ENCODE assay signal across 9 cellular contexts in the genomic region with DNA sequence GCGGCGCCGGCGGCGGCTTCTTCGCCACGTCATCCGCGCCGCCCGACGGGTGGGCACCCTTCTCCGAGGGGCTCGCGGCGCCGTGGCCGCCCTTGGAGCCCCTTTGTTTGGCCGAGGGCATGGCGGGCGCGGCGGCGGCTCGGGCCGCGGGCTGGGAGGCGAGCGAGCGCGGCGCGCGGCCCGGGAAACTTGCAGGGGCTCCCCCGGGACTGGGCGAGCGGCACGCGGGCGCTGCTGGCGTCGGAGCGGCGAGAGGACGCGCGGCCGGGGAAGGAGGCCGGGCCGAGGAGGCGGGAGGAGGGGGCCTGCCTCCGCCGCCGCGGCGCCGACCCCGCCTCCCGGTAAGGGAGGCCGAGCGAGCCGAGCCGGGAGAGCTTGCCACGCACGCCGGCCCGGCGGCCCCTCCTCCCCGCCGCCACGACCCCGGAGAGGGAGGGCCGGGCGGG. TPM values are rescaled to one million over a fixed set of nuclear protein-coding genes. Genes with fewer than 3 reads are reported as not detected.
DNase-seq lines count a peak whose midpoint lies in the region; ATAC-seq, FAIRE-seq and TF ChIP-seq lines count a peak whose summit lies in the region.
"Had no signal": no experiment of that assay in that cellular context is flagged by ENCODE, and none has a peak within 500 bp of the region (broad histone marks: within the 10 kb centered on the region; RNA-seq: fewer than 3 reads in every experiment).

A gene with protein sequence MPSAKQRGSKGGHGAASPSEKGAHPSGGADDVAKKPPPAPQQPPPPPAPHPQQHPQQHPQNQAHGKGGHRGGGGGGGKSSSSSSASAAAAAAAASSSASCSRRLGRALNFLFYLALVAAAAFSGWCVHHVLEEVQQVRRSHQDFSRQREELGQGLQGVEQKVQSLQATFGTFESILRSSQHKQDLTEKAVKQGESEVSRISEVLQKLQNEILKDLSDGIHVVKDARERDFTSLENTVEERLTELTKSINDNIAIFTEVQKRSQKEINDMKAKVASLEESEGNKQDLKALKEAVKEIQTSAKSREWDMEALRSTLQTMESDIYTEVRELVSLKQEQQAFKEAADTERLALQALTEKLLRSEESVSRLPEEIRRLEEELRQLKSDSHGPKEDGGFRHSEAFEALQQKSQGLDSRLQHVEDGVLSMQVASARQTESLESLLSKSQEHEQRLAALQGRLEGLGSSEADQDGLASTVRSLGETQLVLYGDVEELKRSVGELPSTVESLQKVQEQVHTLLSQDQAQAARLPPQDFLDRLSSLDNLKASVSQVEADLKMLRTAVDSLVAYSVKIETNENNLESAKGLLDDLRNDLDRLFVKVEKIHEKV (minus strand): TSS at position 290 of the 446 bp plus-strand sequence. CDS start 169 bp downstream, at position 121.

- H3K9me3 Mint-ChIP-seq in activated naive CD4-positive, alpha-beta T cell treated with anti-CD3 and anti-CD28 coated beads for 36 hours, result no peaks in the 10 kb centered on the region
- no peaks in the 10 kb centered on the region for H3K9me3 Mint-ChIP-seq in neural crest cell
- H3K9me3 Mint-ChIP-seq in type B pancreatic cell, result no peaks in the 10 kb centered on the region

- H3K36me3 Mint-ChIP-seq in activated naive CD4-positive, alpha-beta T cell treated with anti-CD3 and anti-CD28 coated beads for 36 hours (ENCODE audit: low read depth), result peaks cover 7% of the 10 kb centered on the region
- H3K36me3 Mint-ChIP-seq in neural crest cell (ENCODE audit: low read depth) (peaks cover 5% of the 10 kb centered on the region), type B pancreatic cell (peaks cover 17% of the 10 kb centered on the region)

- peak; percentile 65 for TF ChIP-seq POLR2A in GM19193 (IDR thresholded peaks at IDR 0.05; ENCODE audit: extremely low read depth, insufficient read depth, insufficient read length)
- TF ChIP-seq POLR2A in Peyer's patch (IDR thresholded peaks at IDR 0.05), result peak in 1 of 2 donors; percentile 50

- H3K36me3 ChIP-seq in BJ (ENCODE audit: control insufficient read depth, insufficient read depth, low read length), result peaks cover 1% of the 10 kb centered on the region; the same call in 1 of the 2 replicates
- no peaks in the 10 kb centered on the region for H3K36me3 ChIP-seq in Peyer's patch

- intact Hi-C loops in activated naive CD4-positive, alpha-beta T cell treated with anti-CD3 and anti-CD28 coated beads for 36 hours (cut with micrococcal nuclease), result loop anchor here (1.0 to 10.0 kb wide), 9 partner anchors 20 to 1077 kb away; a partner anchor contains a TSS

- peaks cover 0 to 3% (median 0%) of the 10 kb centered on the region in 4 donors for H3K9me3 ChIP-seq in Peyer's patch

- CTCF ChIA-PET in BJ (lab: Yijun Ruan, JAX), result no interaction called here
- CTCF ChIA-PET in activated naive CD4-positive, alpha-beta T cell treated with anti-CD3 and anti-CD28 coated beads for 36 hours (lab: Charles Lee), result interaction anchor here (1.8 to 2.2 kb wide), 2 partner anchors 21 to 35 kb away, joined by 5 to 10 read pairs; no protein-coding TSS in a partner anchor

- no peaks in the 10 kb centered on the region for H3K27me3 Mint-ChIP-seq in activated naive CD4-positive, alpha-beta T cell treated with anti-CD3 and anti-CD28 coated beads for 36 hours (ENCODE audit: low read depth)
- no peaks in the 10 kb centered on the region for H3K27me3 Mint-ChIP-seq in neural crest cell (ENCODE audit: low read depth)
- H3K27me3 Mint-ChIP-seq in type B pancreatic cell, result no peaks in the 10 kb centered on the region

- no peak for FAIRE-seq in frontal cortex (lab: Jason Lieb, UNC)
- FAIRE-seq: TTC549 had no signal

- TF ChIP-seq CTCF in BJ (IDR thresholded peaks at IDR 0.05; ENCODE audit: insufficient read depth, low read depth, low read length), result no peak
- no peak for TF ChIP-seq CTCF in Peyer's patch (IDR thresholded peaks at IDR 0.05)
- no peak for TF ChIP-seq CTCF in neural crest cell (conservative IDR thresholded peaks at IDR 0.05)
- no peak for TF ChIP-seq CTCF in type B pancreatic cell (conservative IDR thresholded peaks at IDR 0.05)

- ATAC-seq in HG03354 (IDR thresholded peaks at IDR 0.05; ENCODE audit: poor library complexity, severe bottlenecking, unreplicated experiment), result peak; percentile 53

- peak within 1 kb of the TSS; percentile 85 for H3K27ac Mint-ChIP-seq in activated naive CD4-positive, alpha-beta T cell treated with anti-CD3 and anti-CD28 coated beads for 36 hours
- H3K27ac Mint-ChIP-seq in neural crest cell (ENCODE audit: unreplicated experiment) (peak within 1 kb of the TSS; percentile 83), type B pancreatic cell (peak within 1 kb of the TSS; percentile 85)

- peaks cover 0 to 30% (median 8%) of the 10 kb centered on the region in 4 donors for H3K4me1 ChIP-seq in Peyer's patch

- peaks cover 24% of the 10 kb centered on the region for H3K4me1 Mint-ChIP-seq in activated naive CD4-positive, alpha-beta T cell treated with anti-CD3 and anti-CD28 coated beads for 36 hours (ENCODE audit: low read depth)
- H3K4me1 Mint-ChIP-seq in neural crest cell, result peaks cover 43% of the 10 kb centered on the region
- peaks cover 27% of the 10 kb centered on the region for H3K4me1 Mint-ChIP-seq in type B pancreatic cell (ENCODE audit: unreplicated experiment)

- H3K27ac ChIP-seq in Peyer's patch, result peak within 1 kb of the TSS; percentile 95 to 99 (median 97)

- peak within 1 kb of the TSS; percentile 75 for H3K4me3 Mint-ChIP-seq in activated naive CD4-positive, alpha-beta T cell treated with anti-CD3 and anti-CD28 coated beads for 36 hours
- H3K4me3 Mint-ChIP-seq in neural crest cell (peak within 1 kb of the TSS; percentile 91), type B pancreatic cell (peak within 1 kb of the TSS; percentile 87)

- H3K27me3 ChIP-seq in BJ (ENCODE audit: control insufficient read depth, insufficient read depth, low read length) (no peaks in the 10 kb centered on the region), Peyer's patch (no peaks in the 10 kb centered on the region)

- POLR2A ChIA-PET in BJ (lab: Charles Lee), result interaction anchor here (0.6 to 0.7 kb wide), 2 partner anchors 89 to 1959 kb away, joined by 3 to 4 read pairs; no protein-coding TSS in a partner anchor

- DNase-seq in BJ (ENCODE audit: low read depth) (no peak), Peyer's patch (peak; percentile 53 to 83 (median 82)), frontal cortex (ENCODE audit: low spot score in 2 of 2) (peak; percentile 86 to 89), neural crest cell (ENCODE audit: low read depth, low spot score) (peak; percentile 60), type B pancreatic cell (ENCODE audit: extremely low spot score, unreplicated experiment) (no peak)
- DNase-seq in activated naive CD4-positive, alpha-beta T cell treated with anti-CD3 and anti-CD28 coated beads for 36 hours, result peak; percentile 60

- H3K4me3 ChIP-seq in BJ (ENCODE audit: low read depth, low read length) (peak within 1 kb of the TSS; percentile 82), Peyer's patch (peak within 1 kb of the TSS; percentile 66 to 92 (median 82))

RNA-seq across cellular contexts. Expression of the gene that starts here (rescaled TPM):
- polyA plus RNA-seq in BJ (2011; rRNA removed), result 315 and 337 TPM in 2 replicates
- polyA minus RNA-seq in BJ (2011; rRNA and poly(A)+ RNA removed), result 116 and 120 TPM in 2 replicates
- total RNA-seq in Peyer's patch (10 to 100 TPM; 15.5 to 24.5 (median 21.0) TPM), frontal cortex (24.1 TPM), neural crest cell (99.4 and 102 TPM in 2 replicates), type B pancreatic cell (ENCODE audit: low replicate concordance) (90.5 and 95.9 TPM in 2 replicates)
- 10 to 100 TPM; 19.0 to 19.1 TPM for total RNA-seq in activated naive CD4-positive, alpha-beta T cell treated with anti-CD3 and anti-CD28 coated beads for 36 hours

Comparison
In these comparisons a context has a peak if more than half of its experiments do, and no peak if none do; other contexts are left out.
1. DNase-seq: peak in Peyer's patch (3 of 3), activated naive CD4-positive, alpha-beta T cell treated with anti-CD3 and anti-CD28 coated beads for 36 hours (single experiment), frontal cortex (2 of 2) and neural crest cell (single experiment); none in BJ (single experiment) and type B pancreatic cell (single experiment).
2. Peak in every context shown above with its lines, with median percentiles within 50 percentile points of each other: H3K27ac Mint-ChIP-seq and H3K4me3 Mint-ChIP-seq.